ENCODE assay signal across 1 cellular context in genomic region chr19:52453324-52454094, GRCh38.
TF ChIP-seq lines count a peak whose summit lies in the region.

Gene ZNF578, plus strand, starts transcription at chr19:52453553. Its CDS starts 48,293 bp downstream, at chr19:52501846.

TF ChIP-seq in K562, 482 proteins besides CTCF, POLR2A, EP300 and RAD21 (continued from another document):
- no peak for TF ChIP-seq XRCC5 (IDR thresholded peaks at IDR 0.05; ENCODE audit: low read depth, low read length)
- TF ChIP-seq JUNB (CRISPR knock-in tag; conservative IDR thresholded peaks at IDR 0.05) = no peak
- no peak for TF ChIP-seq ZNF717 (CRISPR knock-in tag; IDR thresholded peaks at IDR 0.05)
- TF ChIP-seq SRSF1 (IDR thresholded peaks at IDR 0.05; ENCODE audit: low read depth, low read length) = 0 out of 2 replicates have a peak, but pooled peaks have one; percentile 34
- peak; percentile 51 for TF ChIP-seq TFAP4 (CRISPR knock-in tag; IDR thresholded peaks at IDR 0.05; ENCODE audit: borderline replicate concordance)
- peak; percentile 84 for TF ChIP-seq ZBTB40 (IDR thresholded peaks at IDR 0.05)
- TF ChIP-seq ZBTB40 (CRISPR knock-in tag; IDR thresholded peaks at IDR 0.05) = no peak
- peak; percentile 18; the same call in 1 of the 2 replicates for TF ChIP-seq PHF8 (IDR thresholded peaks at IDR 0.05; ENCODE audit: borderline replicate concordance, low read length)
- TF ChIP-seq GABPB1 (CRISPR knock-in tag; IDR thresholded peaks at IDR 0.05) = peak; percentile 67; the same call in 1 of the 2 replicates
- peak; percentile 79 for TF ChIP-seq GABPA (tag; conservative IDR thresholded peaks at IDR 0.05; ENCODE audit: low read depth)
- no peak for TF ChIP-seq ZNF23 (CRISPR knock-in tag; IDR thresholded peaks at IDR 0.05)
- no peak for TF ChIP-seq PHF21A (IDR thresholded peaks at IDR 0.05; ENCODE audit: borderline replicate concordance, low read depth)
- TF ChIP-seq ZNF175 (CRISPR knock-in tag; IDR thresholded peaks at IDR 0.05; ENCODE audit: low read depth) = no peak
- no peak for TF ChIP-seq SRSF7 (optimal IDR thresholded peaks at IDR 0.05; ENCODE audit: low read depth, low read length)
- TF ChIP-seq GTF2A2 (tag; IDR thresholded peaks at IDR 0.05) = no peak
- no peak for TF ChIP-seq MXI1 (IDR thresholded peaks at IDR 0.05; ENCODE audit: low read depth, low read length)
- TF ChIP-seq CXXC5 (CRISPR knock-in tag; IDR thresholded peaks at IDR 0.05) = peak; percentile 60
- peak in 1 of 3 experiments; percentile 22; a peak in 1 of 6 replicates for TF ChIP-seq ZBTB11 (CRISPR knock-in tag; IDR thresholded peaks at IDR 0.05)
- TF ChIP-seq NR2C2 (CRISPR knock-in tag; IDR thresholded peaks at IDR 0.05) = peak; percentile 84
- TF ChIP-seq NR2C2 (tag; IDR thresholded peaks at IDR 0.05) = peak; percentile 97
